In the genomic region with DNA sequence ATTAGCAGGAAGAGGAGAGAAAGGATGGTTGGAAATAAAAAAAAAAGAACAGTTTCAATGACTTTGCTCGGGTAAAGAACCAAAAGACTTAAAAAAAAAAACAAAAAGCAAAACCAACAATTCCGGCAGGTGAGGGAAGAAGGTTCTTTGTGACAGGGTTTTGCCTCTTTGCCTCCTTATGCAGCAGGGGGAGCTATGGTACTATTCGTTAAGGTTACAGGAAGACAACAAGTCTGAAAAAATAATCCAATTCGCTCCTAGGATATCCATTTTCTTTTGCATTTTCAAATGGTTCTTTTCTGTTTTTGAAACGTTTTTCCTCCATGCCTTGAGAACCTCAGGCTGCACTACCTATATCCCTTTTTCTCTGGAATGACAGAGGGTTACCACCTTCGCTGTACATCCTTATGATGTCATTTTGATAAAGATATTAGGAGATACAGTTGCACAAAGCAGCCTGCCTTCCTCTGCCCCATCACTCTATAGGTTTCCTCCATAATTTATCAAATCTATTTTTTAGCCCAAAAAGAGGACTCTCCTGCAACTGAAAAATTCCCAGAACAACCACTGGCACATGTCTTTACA, we compare ENCODE assay signal across 8 cellular contexts. TPM values are rescaled to one million over a fixed set of nuclear protein-coding genes. Genes with fewer than 3 reads are reported as not detected.
DNase-seq lines count a peak whose midpoint lies in the region; ATAC-seq, FAIRE-seq and TF ChIP-seq lines count a peak whose summit lies in the region.

No MANE protein-coding gene starts in this region.

- H3K27me3 ChIP-seq in WERI-Rb-1 (ENCODE audit: insufficient read depth, low read depth, severe bottlenecking): no peaks in the 10 kb centered on the region
- no peaks in the 10 kb centered on the region for H3K27me3 ChIP-seq in small intestine (ENCODE audit: control insufficient read depth in 2 of 2, insufficient read depth in 2 of 2, low read length in 2 of 2)
- no peaks in the 10 kb centered on the region for H3K27me3 ChIP-seq in gastrocnemius medialis

- DNase-seq in Calu3 (peak; percentile 69), NCI-H2107 (lab: John Stamatoyannopoulos, UW) (peak; percentile 33), WERI-Rb-1 (peak; percentile 60), globus pallidus (ENCODE audit: low spot score) (peak; percentile 30), small intestine (peak; percentile 43), gastrocnemius medialis (no peak)

- H3K4me3 Mint-ChIP-seq in Calu3 (ENCODE audit: low read depth, unreplicated experiment): no peak overlapping the region
- no peak overlapping the region for H3K4me3 Mint-ChIP-seq in stimulated activated memory B cell treated with anti-CD40 and anti-IgM and Interleukin-4, amounts not matched to agents 10 μg/mL and 1 μg/mL and 100 μg/mL, for 72 hours

- ATAC-seq in GM21528 (IDR thresholded peaks at IDR 0.05; ENCODE audit: low FRiP score, unreplicated experiment) (peak; percentile 55), gastrocnemius medialis (no peak)
- ATAC-seq in stimulated activated memory B cell treated with anti-CD40 and anti-IgM and Interleukin-4, amounts not matched to agents 10 μg/mL and 1 μg/mL and 100 μg/mL, for 72 hours: no peak

- intact Hi-C loops in Calu3 (cut with micrococcal nuclease; ENCODE audit: unreplicated experiment): loop anchor here (1.0 to 10.0 kb wide), 6 partner anchors 58 to 860 kb away; no protein-coding TSS in a partner anchor
- intact Hi-C loops in gastrocnemius medialis (cut with DNase I; ENCODE audit: low total_unique reads): no loop called here

- H3K9me3 Mint-ChIP-seq in Calu3 (ENCODE audit: low read depth, unreplicated experiment): no peaks in the 10 kb centered on the region
- H3K9me3 Mint-ChIP-seq in stimulated activated memory B cell treated with anti-CD40 and anti-IgM and Interleukin-4, amounts not matched to agents 10 μg/mL and 1 μg/mL and 100 μg/mL, for 72 hours: no peaks in the 10 kb centered on the region

- FAIRE-seq in small intestine (lab: Jason Lieb, UNC): no peak

- no peaks in the 10 kb centered on the region for H3K27me3 Mint-ChIP-seq in Calu3 (ENCODE audit: unreplicated experiment)
- no peaks in the 10 kb centered on the region for H3K27me3 Mint-ChIP-seq in stimulated activated memory B cell treated with anti-CD40 and anti-IgM and Interleukin-4, amounts not matched to agents 10 μg/mL and 1 μg/mL and 100 μg/mL, for 72 hours

- H3K9me3 ChIP-seq in WERI-Rb-1 (ENCODE audit: severe bottlenecking) (no peaks in the 10 kb centered on the region), small intestine (ENCODE audit: control insufficient read depth, low read depth) (no peaks in the 10 kb centered on the region), gastrocnemius medialis (no peaks in the 10 kb centered on the region)

- H3K4me3 ChIP-seq in WERI-Rb-1 (ENCODE audit: low read depth, low read length) (no peak overlapping the region), small intestine (ENCODE audit: low read depth in 1 of 2, low read length in 2 of 2) (no peak overlapping the region), gastrocnemius medialis (no peak overlapping the region)

- no TSS peak for BruUV-seq in Calu3 (replicated peaks; lab: Mats Ljungman, UMichigan)

- in situ Hi-C loops in gastrocnemius medialis (cut with MboI; ENCODE audit: low sequenced_read_pairs in 4 of 4): no loop called here

- H3K27ac Mint-ChIP-seq in Calu3 (ENCODE audit: unreplicated experiment): peak overlapping the region; percentile 75
- H3K27ac Mint-ChIP-seq in stimulated activated memory B cell treated with anti-CD40 and anti-IgM and Interleukin-4, amounts not matched to agents 10 μg/mL and 1 μg/mL and 100 μg/mL, for 72 hours: no peak overlapping the region

- H3K4me1 Mint-ChIP-seq in Calu3 (ENCODE audit: low read depth, unreplicated experiment): peaks cover 33% of the 10 kb centered on the region
- H3K4me1 Mint-ChIP-seq in stimulated activated memory B cell treated with anti-CD40 and anti-IgM and Interleukin-4, amounts not matched to agents 10 μg/mL and 1 μg/mL and 100 μg/mL, for 72 hours: peaks cover 7% of the 10 kb centered on the region

- no peak for TF ChIP-seq POLR2A in gastrocnemius medialis (IDR thresholded peaks at IDR 0.05)

- WGBS in small intestine, 3 donors: 14 to 24% (median 16%) methylated on average over 6 of the region's 6 CpGs

- CTCF ChIA-PET in Calu3 (lab: Charles Lee): interaction anchor here (0.7 to 1.7 kb wide), 5 partner anchors 23 to 170 kb away, joined by 3 to 12 read pairs (median 6); no protein-coding TSS in a partner anchor

- H3K27ac ChIP-seq in WERI-Rb-1: no peak overlapping the region
- no peak overlapping the region for H3K27ac ChIP-seq in small intestine (ENCODE audit: low read depth in 1 of 2, low read length in 1 of 2)
- H3K27ac ChIP-seq in gastrocnemius medialis: no peak overlapping the region

- H3K36me3 ChIP-seq in WERI-Rb-1 (no peaks in the 10 kb centered on the region), small intestine (ENCODE audit: control insufficient read depth in 2 of 2, insufficient read depth in 2 of 2, low read length in 2 of 2) (no peaks in the 10 kb centered on the region), gastrocnemius medialis (no peaks in the 10 kb centered on the region)

- TF ChIP-seq CTCF in Calu3 (IDR thresholded peaks at IDR 0.05; ENCODE audit: unreplicated experiment) (peak; percentile 42), WERI-Rb-1 (IDR thresholded peaks at IDR 0.05; ENCODE audit: low read depth, low read length) (peak; percentile 72), gastrocnemius medialis (IDR thresholded peaks at IDR 0.05 in 4 of 5, conservative IDR thresholded peaks at IDR 0.05 in 1 of 5) (peak in 2 of 5 experiments; percentile 10 to 28)

- H3K36me3 Mint-ChIP-seq in Calu3 (ENCODE audit: insufficient read depth, unreplicated experiment): peaks cover 7% of the 10 kb centered on the region
- H3K36me3 Mint-ChIP-seq in stimulated activated memory B cell treated with anti-CD40 and anti-IgM and Interleukin-4, amounts not matched to agents 10 μg/mL and 1 μg/mL and 100 μg/mL, for 72 hours: no peaks in the 10 kb centered on the region

- H3K4me1 ChIP-seq in small intestine (ENCODE audit: control insufficient read depth in 2 of 2, insufficient read depth in 1 of 2, low read depth in 1 of 2, low read length in 1 of 2): no peaks in the 10 kb centered on the region
- no peaks in the 10 kb centered on the region for H3K4me1 ChIP-seq in gastrocnemius medialis

RNA-seq across cellular contexts. Expression of a gene that starts 55.0 kb away (rescaled TPM):
- 5.8 and 5.9 TPM in 2 replicates for total RNA-seq in Calu3 (2022)
- under 1 TPM in 1 of 3 donors, not detected in 2; 0.28 TPM for polyA plus RNA-seq in small intestine
- not detected for total RNA-seq in gastrocnemius medialis

Comparison
In these comparisons a context has a peak if more than half of its experiments do, and no peak if none do; other contexts are left out.
1. DNase-seq: peak in Calu3 (single experiment), NCI-H2107 (single experiment), WERI-Rb-1 (single experiment), globus pallidus (single experiment) and small intestine (single experiment); none in gastrocnemius medialis (0 of 2).